ENCODE assay signal across 1 cellular context in genomic region chr2:238162516-238163441, GRCh38.
TF ChIP-seq lines count a peak whose summit lies in the region.

No MANE protein-coding gene starts in this region.

TF ChIP-seq in A549, 52 proteins besides CTCF, POLR2A, EP300 and RAD21 (continued from another document):
- TF ChIP-seq BCL3 (IDR thresholded peaks at IDR 0.05), result no peak
- no peak for TF ChIP-seq RNF2 (IDR thresholded peaks at IDR 0.05; ENCODE audit: borderline replicate concordance, low read depth)
